Comparison of ENCODE assay signal across 7 cellular contexts in genomic region chr1:150568567-150568966, GRCh38. TPM values are rescaled to one million over a fixed set of nuclear protein-coding genes. Genes with fewer than 3 reads are reported as not detected.
DNase-seq lines count a peak whose midpoint lies in the region; ATAC-seq and TF ChIP-seq lines count a peak whose summit lies in the region.

No MANE protein-coding gene starts in this region.

- no peak for ATAC-seq in activated B cell treated with CpG ODN at 0.5 μM for 24 hours (ENCODE audit: low read depth)
- no peak for ATAC-seq in stimulated activated memory B cell treated with anti-CD40 and anti-IgM and Interleukin-4, amounts not matched to agents 10 μg/mL and 1 μg/mL and 100 μg/mL, for 72 hours

- H3K4me3 ChIP-seq in HEK293 (ENCODE audit: low read depth, low read length) (no peak overlapping the region), iPS DF 6.9 (ENCODE audit: low read length) (no peak overlapping the region)

- TF ChIP-seq CTCF in HEK293 (tag by site-specific recombination; IDR thresholded peaks at IDR 0.05) (no peak), activated B cell treated with CpG ODN at 0.5 μM for 24 hours (IDR thresholded peaks at IDR 0.05) (no peak)

- H3K9me3 Mint-ChIP-seq in activated B cell treated with CpG ODN at 0.5 μM for 24 hours, result no peaks in the 10 kb centered on the region
- no peaks in the 10 kb centered on the region for H3K9me3 Mint-ChIP-seq in stimulated activated memory B cell treated with anti-CD40 and anti-IgM and Interleukin-4, amounts not matched to agents 10 μg/mL and 1 μg/mL and 100 μg/mL, for 72 hours

- H3K9me3 ChIP-seq in HEK293 (ENCODE audit: control insufficient read depth, insufficient read depth, low read depth, low read length) (no peaks in the 10 kb centered on the region), iPS DF 6.9 (ENCODE audit: control insufficient read depth, insufficient read depth, low read length) (no peaks in the 10 kb centered on the region)

- no peak for DNase-seq in activated B cell treated with CpG ODN at 0.5 μM for 24 hours
- DNase-seq in iPS DF 6.9 (ENCODE audit: low read depth, low spot score), result no peak
- DNase-seq in NCI-H2171 treated with DMSO at 0.1 percent for 48 hours (lab: John Stamatoyannopoulos, UW), result no peak
- DNase-seq in iPS-NIHi7 (ENCODE audit: extremely low spot score), result no peak
- DNase-seq in A172 (ENCODE audit: low spot score), result no peak

- peak overlapping the region; percentile 79 for H3K4me3 Mint-ChIP-seq in activated B cell treated with CpG ODN at 0.5 μM for 24 hours
- peak overlapping the region; percentile 74 for H3K4me3 Mint-ChIP-seq in stimulated activated memory B cell treated with anti-CD40 and anti-IgM and Interleukin-4, amounts not matched to agents 10 μg/mL and 1 μg/mL and 100 μg/mL, for 72 hours

- H3K36me3 ChIP-seq in HEK293 (ENCODE audit: control insufficient read depth in 2 of 2, insufficient read depth in 1 of 2, low read length in 2 of 2), result peaks cover 0 to 13% of the 10 kb centered on the region in 2 experiments
- no peaks in the 10 kb centered on the region; the same call in 1 of the 2 replicates for H3K36me3 ChIP-seq in iPS DF 6.9 (ENCODE audit: control insufficient read depth, insufficient read depth, low read length)

- peak overlapping the region; percentile 94 for H3K27ac Mint-ChIP-seq in activated B cell treated with CpG ODN at 0.5 μM for 24 hours
- H3K27ac Mint-ChIP-seq in stimulated activated memory B cell treated with anti-CD40 and anti-IgM and Interleukin-4, amounts not matched to agents 10 μg/mL and 1 μg/mL and 100 μg/mL, for 72 hours, result peak overlapping the region; percentile 84

- CTCF ChIA-PET in HEK293 (lab: Yijun Ruan, JAX), result interaction anchor here (1.1 to 14.0 kb wide), 3 partner anchors 8 to 53 kb away, joined by 5 to 135 read pairs (median 11); partner anchors contain the start of gene FALEC
- CTCF ChIA-PET in activated B cell treated with CpG ODN at 0.5 μM for 24 hours (lab: Charles Lee), result interaction anchor here (1.0 to 13.3 kb wide), 3 partner anchors 9 to 48 kb away, joined by 4 to 358 read pairs (median 21); partner anchors contain the start of gene MCL1

- peak overlapping the region; percentile 38; the same call in 1 of the 2 replicates for H3K27ac ChIP-seq in HEK293 (ENCODE audit: extremely low read depth, low read depth, low read length)
- H3K27ac ChIP-seq in iPS DF 6.9 (ENCODE audit: low read length), result peak overlapping the region; percentile 72

- intact Hi-C loops in activated B cell treated with CpG ODN at 0.5 μM for 24 hours (cut with micrococcal nuclease), result loop anchor here (10.0 kb wide), 1 partner anchor 196 kb away; the partner anchor contains the start of gene CTSS

- no peaks in the 10 kb centered on the region for H3K27me3 ChIP-seq in iPS DF 6.9 (ENCODE audit: control insufficient read depth, insufficient read depth, low read length)

- peaks cover 97% of the 10 kb centered on the region for H3K4me1 Mint-ChIP-seq in activated B cell treated with CpG ODN at 0.5 μM for 24 hours
- H3K4me1 Mint-ChIP-seq in stimulated activated memory B cell treated with anti-CD40 and anti-IgM and Interleukin-4, amounts not matched to agents 10 μg/mL and 1 μg/mL and 100 μg/mL, for 72 hours, result peaks cover 73% of the 10 kb centered on the region

- H3K4me1 ChIP-seq in HEK293 (ENCODE audit: control insufficient read depth, insufficient read depth, low read length) (peaks cover 23% of the 10 kb centered on the region), iPS DF 6.9 (ENCODE audit: control insufficient read depth, insufficient read depth, low read length) (peaks cover 12% of the 10 kb centered on the region; the same call in 1 of the 2 replicates)

- H3K36me3 Mint-ChIP-seq in activated B cell treated with CpG ODN at 0.5 μM for 24 hours (ENCODE audit: low read depth), result peaks cover 40% of the 10 kb centered on the region
- H3K36me3 Mint-ChIP-seq in stimulated activated memory B cell treated with anti-CD40 and anti-IgM and Interleukin-4, amounts not matched to agents 10 μg/mL and 1 μg/mL and 100 μg/mL, for 72 hours, result peaks cover 28% of the 10 kb centered on the region

- no peaks in the 10 kb centered on the region for H3K27me3 Mint-ChIP-seq in activated B cell treated with CpG ODN at 0.5 μM for 24 hours
- H3K27me3 Mint-ChIP-seq in stimulated activated memory B cell treated with anti-CD40 and anti-IgM and Interleukin-4, amounts not matched to agents 10 μg/mL and 1 μg/mL and 100 μg/mL, for 72 hours, result no peaks in the 10 kb centered on the region

- POLR2A ChIA-PET in HEK293 (lab: Yijun Ruan, JAX), result interaction anchor here (0.5 to 13.5 kb wide), 11 partner anchors 6 to 61 kb away, joined by 3 to 272 read pairs (median 5); partner anchors contain the start of genes ADAMTSL4, ENSA, FALEC and MCL1
- POLR2A ChIA-PET in activated B cell treated with CpG ODN at 0.5 μM for 24 hours (lab: Charles Lee), result interaction anchor here (0.7 to 14.0 kb wide), 10 partner anchors 8 to 196 kb away, joined by 3 to 1106 read pairs (median 4); partner anchors contain the start of genes ENSA and MCL1

TF ChIP-seq in HEK293, 187 proteins besides CTCF, POLR2A, EP300 and RAD21 (continues in another document):
- peak; percentile 71; the same call in 1 of the 2 replicates for TF ChIP-seq ZNF692 (tag by site-specific recombination; IDR thresholded peaks at IDR 0.05)
- no peak for TF ChIP-seq PRDM2 (tag by site-specific recombination; IDR thresholded peaks at IDR 0.05; ENCODE audit: borderline replicate concordance)
- TF ChIP-seq ZFP69B (tag by site-specific recombination; IDR thresholded peaks at IDR 0.05), result peak; percentile 25; the same call in 1 of the 2 replicates

RNA-seq across cellular contexts. Expression of gene MCL1, which starts 10.8 kb away (rescaled TPM):
- 224 and 233 TPM in 2 replicates for total RNA-seq in activated B cell treated with CpG ODN at 0.5 μM for 24 hours
- 224 and 246 TPM in 2 replicates for total RNA-seq in A172 (2014; rRNA removed; shearing (Covaris generic))

RNA-seq across cellular contexts. Expression of gene ADAMTSL4, which starts 19.4 kb away (rescaled TPM):
- total RNA-seq in activated B cell treated with CpG ODN at 0.5 μM for 24 hours, result 0.11 TPM in 1 of 2 replicates, not detected in the other
- total RNA-seq in A172 (2014; rRNA removed; shearing (Covaris generic)), result 0.38 and 2.3 TPM in 2 replicates

RNA-seq across cellular contexts. Expression of gene FALEC, which starts 53.0 kb away (rescaled TPM):
- total RNA-seq in activated B cell treated with CpG ODN at 0.5 μM for 24 hours, result 1.1 TPM in 1 of 2 replicates, not detected in the other
- 0.55 TPM in 1 of 2 replicates, not detected in the other for total RNA-seq in A172 (2014; rRNA removed; shearing (Covaris generic))
